8 cellular contexts compared by ENCODE assay signal in the genomic region with DNA sequence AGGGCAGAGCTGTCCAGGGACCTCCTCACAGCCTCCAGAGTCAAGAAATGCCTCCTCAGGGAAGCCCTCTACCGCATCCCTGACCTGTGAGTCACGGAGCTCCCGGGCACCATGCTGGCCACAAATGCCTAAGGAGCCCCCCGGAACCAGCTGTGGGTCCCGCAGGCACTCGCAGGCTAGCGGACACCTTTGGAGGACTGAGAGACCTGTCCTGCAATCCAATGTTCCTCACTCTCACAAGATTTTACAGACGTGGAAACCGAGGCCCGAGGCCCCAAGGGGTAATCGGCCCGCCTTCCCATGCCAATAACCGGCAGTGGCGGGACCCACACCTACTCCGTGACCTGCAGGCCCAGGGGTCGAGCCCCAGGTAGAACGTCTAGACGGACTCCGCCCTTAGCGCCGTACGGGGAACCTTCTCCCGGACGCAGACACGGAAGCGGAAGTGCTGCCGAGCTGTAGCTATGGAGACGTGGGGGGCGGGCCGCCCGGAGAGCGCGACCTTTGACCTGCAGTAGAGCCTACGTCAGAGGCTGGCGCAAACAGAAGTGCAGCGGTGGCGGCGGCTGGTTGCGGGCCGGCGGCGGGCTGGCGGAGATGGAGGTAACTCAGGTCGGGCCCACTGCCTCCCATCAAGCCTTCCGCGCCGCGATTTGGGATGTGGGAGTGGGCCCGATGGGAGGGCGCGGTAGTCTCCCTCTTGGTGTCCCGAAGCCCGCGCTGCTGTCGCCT. TPM values are rescaled to one million over a fixed set of nuclear protein-coding genes. Genes with fewer than 3 reads are reported as not detected.
DNase-seq lines count a peak whose midpoint lies in the region; ATAC-seq and TF ChIP-seq lines count a peak whose summit lies in the region.

A gene with protein sequence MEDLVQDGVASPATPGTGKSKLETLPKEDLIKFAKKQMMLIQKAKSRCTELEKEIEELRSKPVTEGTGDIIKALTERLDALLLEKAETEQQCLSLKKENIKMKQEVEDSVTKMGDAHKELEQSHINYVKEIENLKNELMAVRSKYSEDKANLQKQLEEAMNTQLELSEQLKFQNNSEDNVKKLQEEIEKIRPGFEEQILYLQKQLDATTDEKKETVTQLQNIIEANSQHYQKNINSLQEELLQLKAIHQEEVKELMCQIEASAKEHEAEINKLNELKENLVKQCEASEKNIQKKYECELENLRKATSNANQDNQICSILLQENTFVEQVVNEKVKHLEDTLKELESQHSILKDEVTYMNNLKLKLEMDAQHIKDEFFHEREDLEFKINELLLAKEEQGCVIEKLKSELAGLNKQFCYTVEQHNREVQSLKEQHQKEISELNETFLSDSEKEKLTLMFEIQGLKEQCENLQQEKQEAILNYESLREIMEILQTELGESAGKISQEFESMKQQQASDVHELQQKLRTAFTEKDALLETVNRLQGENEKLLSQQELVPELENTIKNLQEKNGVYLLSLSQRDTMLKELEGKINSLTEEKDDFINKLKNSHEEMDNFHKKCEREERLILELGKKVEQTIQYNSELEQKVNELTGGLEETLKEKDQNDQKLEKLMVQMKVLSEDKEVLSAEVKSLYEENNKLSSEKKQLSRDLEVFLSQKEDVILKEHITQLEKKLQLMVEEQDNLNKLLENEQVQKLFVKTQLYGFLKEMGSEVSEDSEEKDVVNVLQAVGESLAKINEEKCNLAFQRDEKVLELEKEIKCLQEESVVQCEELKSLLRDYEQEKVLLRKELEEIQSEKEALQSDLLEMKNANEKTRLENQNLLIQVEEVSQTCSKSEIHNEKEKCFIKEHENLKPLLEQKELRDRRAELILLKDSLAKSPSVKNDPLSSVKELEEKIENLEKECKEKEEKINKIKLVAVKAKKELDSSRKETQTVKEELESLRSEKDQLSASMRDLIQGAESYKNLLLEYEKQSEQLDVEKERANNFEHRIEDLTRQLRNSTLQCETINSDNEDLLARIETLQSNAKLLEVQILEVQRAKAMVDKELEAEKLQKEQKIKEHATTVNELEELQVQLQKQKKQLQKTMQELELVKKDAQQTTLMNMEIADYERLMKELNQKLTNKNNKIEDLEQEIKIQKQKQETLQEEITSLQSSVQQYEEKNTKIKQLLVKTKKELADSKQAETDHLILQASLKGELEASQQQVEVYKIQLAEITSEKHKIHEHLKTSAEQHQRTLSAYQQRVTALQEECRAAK (N-terminal part only) (plus strand): TSS at position 529 of the 732 bp plus-strand sequence. CDS start 69 bp downstream, at position 598.

- ATAC-seq in GM18508 (IDR thresholded peaks at IDR 0.05; ENCODE audit: insufficient read depth, unreplicated experiment) (peak; percentile 90), HG02981 (IDR thresholded peaks at IDR 0.05; ENCODE audit: unreplicated experiment) (peak; percentile 97)

- H3K4me3 Mint-ChIP-seq in T-helper 2 cell treated with Interferon-gamma antibody and Interleukin-4, amounts not matched to agents 5 μg/mL and 100 μg/mL, for 36 hours, result peak within 1 kb of the TSS; percentile 97

- H3K9ac ChIP-seq in rectal smooth muscle tissue (ENCODE audit: low read length), result peak within 1 kb of the TSS; percentile 96

- H3K9me3 Mint-ChIP-seq in T-helper 2 cell treated with Interferon-gamma antibody and Interleukin-4, amounts not matched to agents 5 μg/mL and 100 μg/mL, for 36 hours, result peaks cover 9% of the 10 kb centered on the region

- H3K27me3 ChIP-seq in ascending aorta, result no peaks in the 10 kb centered on the region
- no peaks in the 10 kb centered on the region for H3K27me3 ChIP-seq in rectal smooth muscle tissue (ENCODE audit: control insufficient read depth, insufficient read depth, low read length)
- H3K27me3 ChIP-seq in vagina, result no peaks in the 10 kb centered on the region

- peak; percentile 90 for DNase-seq in NCI-H2029 (lab: John Stamatoyannopoulos, UW)
- peak; percentile 94 for DNase-seq in T-helper 2 cell treated with Interferon-gamma antibody and Interleukin-4, amounts not matched to agents 5 μg/mL and 100 μg/mL, for 36 hours (ENCODE audit: low spot score)
- DNase-seq in ascending aorta (ENCODE audit: low spot score in 2 of 2), result peak; percentile 79 to 97
- peak; percentile 86 for DNase-seq in hepatic stellate cell (ENCODE audit: low spot score)
- DNase-seq in vagina (ENCODE audit: extremely low spot score in 2 of 2), result peak in 1 of 2 donors; percentile 95

- H3K9me3 ChIP-seq in ascending aorta (no peaks in the 10 kb centered on the region), vagina (no peaks in the 10 kb centered on the region)

- TF ChIP-seq POLR2A in vagina (IDR thresholded peaks at IDR 0.05), result peak; percentile 48 to 87

- peaks cover 15 to 18% of the 10 kb centered on the region in 2 donors for H3K36me3 ChIP-seq in ascending aorta
- H3K36me3 ChIP-seq in rectal smooth muscle tissue (ENCODE audit: control insufficient read depth, insufficient read depth, low read length), result no peaks in the 10 kb centered on the region
- peaks cover 0 to 12% of the 10 kb centered on the region in 2 donors for H3K36me3 ChIP-seq in vagina

- H3K27ac Mint-ChIP-seq in T-helper 2 cell treated with Interferon-gamma antibody and Interleukin-4, amounts not matched to agents 5 μg/mL and 100 μg/mL, for 36 hours, result peak within 1 kb of the TSS; percentile 97

- H3K27me3 Mint-ChIP-seq in T-helper 2 cell treated with Interferon-gamma antibody and Interleukin-4, amounts not matched to agents 5 μg/mL and 100 μg/mL, for 36 hours (ENCODE audit: low read depth), result no peaks in the 10 kb centered on the region

- H3K4me1 ChIP-seq in ascending aorta (peaks cover 0 to 3% of the 10 kb centered on the region in 2 donors), rectal smooth muscle tissue (ENCODE audit: control insufficient read depth, insufficient read depth, low read length) (peaks cover 9% of the 10 kb centered on the region), vagina (peaks cover 23% of the 10 kb centered on the region)

- TF ChIP-seq CTCF in ascending aorta (IDR thresholded peaks at IDR 0.05) (no peak), vagina (IDR thresholded peaks at IDR 0.05) (no peak)

- H3K27ac ChIP-seq in ascending aorta, result peak within 1 kb of the TSS; percentile 79 to 88
- H3K27ac ChIP-seq in rectal smooth muscle tissue (ENCODE audit: low read depth, low read length), result peak within 1 kb of the TSS; percentile 88
- peak within 1 kb of the TSS; percentile 92 for H3K27ac ChIP-seq in vagina

- peak within 1 kb of the TSS; percentile 56 to 77 for H3K4me3 ChIP-seq in ascending aorta
- peak within 1 kb of the TSS; percentile 86 for H3K4me3 ChIP-seq in rectal smooth muscle tissue (ENCODE audit: low read length)
- H3K4me3 ChIP-seq in vagina, result peak within 1 kb of the TSS; percentile 73 to 88

- peaks cover 28% of the 10 kb centered on the region for H3K36me3 Mint-ChIP-seq in T-helper 2 cell treated with Interferon-gamma antibody and Interleukin-4, amounts not matched to agents 5 μg/mL and 100 μg/mL, for 36 hours (ENCODE audit: low read depth)

- peaks cover 30% of the 10 kb centered on the region for H3K4me1 Mint-ChIP-seq in T-helper 2 cell treated with Interferon-gamma antibody and Interleukin-4, amounts not matched to agents 5 μg/mL and 100 μg/mL, for 36 hours (ENCODE audit: low read depth)

- intact Hi-C loops in ascending aorta (cut with DNase I) (loop anchor here (2.0 kb wide), 2 partner anchors 86 to 138 kb away; partner anchors contain the start of gene LIMS1), vagina (cut with DNase I) (no loop called here)

RNA-seq across cellular contexts. Expression of the gene that starts here (rescaled TPM):
- total RNA-seq in ascending aorta, result 7.6 TPM
- 30.0 TPM for total RNA-seq in vagina
